1 cellular context compared by ENCODE assay signal in genomic region chr10:132311338-132311939, GRCh38.
TF ChIP-seq lines count a peak whose summit lies in the region.

No MANE protein-coding gene starts in this region.

TF ChIP-seq in H1, 55 proteins besides CTCF, POLR2A, EP300 and RAD21 (continued from another document):
- TF ChIP-seq USF2 (IDR thresholded peaks at IDR 0.05; ENCODE audit: low read length) (peak; percentile 67), GABPA (IDR thresholded peaks at IDR 0.05; ENCODE audit: borderline replicate concordance, insufficient read depth, low read length) (no peak), TCF12 (IDR thresholded peaks at IDR 0.05; ENCODE audit: low read depth, low read length) (no peak), CREB1 (IDR thresholded peaks at IDR 0.05) (no peak), RBBP5 (IDR thresholded peaks at IDR 0.05; ENCODE audit: borderline replicate concordance, low read depth, low read length) (no peak), CEBPB (IDR thresholded peaks at IDR 0.05; ENCODE audit: low read depth, low read length) (no peak), ATF2 (IDR thresholded peaks at IDR 0.05; ENCODE audit: low read length) (no peak), TEAD4 (IDR thresholded peaks at IDR 0.05; ENCODE audit: low read depth, low read length) (no peak), EZH2 (IDR thresholded peaks at IDR 0.05; ENCODE audit: low read depth, low read length, severe bottlenecking) (no peak)
